In the genomic region with DNA sequence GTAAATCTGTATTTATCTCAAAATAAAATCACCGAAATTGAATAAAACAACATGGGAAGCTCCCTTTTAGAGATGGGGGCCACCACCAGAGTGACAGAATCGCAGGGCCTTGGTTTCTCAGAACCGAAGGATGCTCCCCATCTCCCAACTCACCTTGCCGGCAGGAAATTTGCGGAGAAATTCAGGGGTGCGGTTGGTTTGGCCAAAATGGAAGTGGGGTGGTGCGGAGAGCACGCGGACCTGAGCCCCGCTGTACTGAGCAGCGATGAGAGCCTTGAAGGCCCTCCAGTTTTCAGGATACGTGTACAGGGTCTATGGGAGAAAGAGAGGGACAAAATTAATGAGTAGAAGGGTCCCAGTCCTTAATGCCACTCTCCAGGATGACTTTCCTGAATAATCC, we compare ENCODE assay signal across 7 cellular contexts. TPM values are rescaled to one million over a fixed set of nuclear protein-coding genes. Genes with fewer than 3 reads are reported as not detected.
DNase-seq lines count a peak whose midpoint lies in the region; ATAC-seq and TF ChIP-seq lines count a peak whose summit lies in the region.

No MANE protein-coding gene starts in this region.

- DNase-seq in HFFc6, result no peak
- no peak for DNase-seq in activated CD8-positive, alpha-beta T cell treated with anti-CD3 and anti-CD28 coated beads for 36 hours
- no peak for DNase-seq in right cardiac atrium
- DNase-seq in smooth muscle cell (lab: John Stamatoyannopoulos, UW; ENCODE audit: unreplicated experiment), result no peak
- DNase-seq in activated CD4-positive, CD25-positive, alpha-beta regulatory T cell (lab: John Stamatoyannopoulos, UW), result no peak
- no peak for DNase-seq in NCI-H524 treated with DMSO at 0.1 percent for 48 hours (lab: John Stamatoyannopoulos, UW)
- DNase-seq in NCI-H774 (lab: John Stamatoyannopoulos, UW), result no peak

- H3K27ac ChIP-seq in right cardiac atrium (ENCODE audit: low read length), result no peak overlapping the region
- peak overlapping the region; percentile 79 for H3K27ac ChIP-seq in smooth muscle cell (ENCODE audit: low read depth)

- H3K4me3 ChIP-seq in right cardiac atrium (ENCODE audit: low read length), result peak overlapping the region; percentile 86
- H3K4me3 ChIP-seq in smooth muscle cell, result peak overlapping the region; percentile 97

- POLR2A ChIA-PET in activated CD8-positive, alpha-beta T cell treated with anti-CD3 and anti-CD28 coated beads for 36 hours (lab: Charles Lee), result interaction anchor here (0.6 to 11.0 kb wide), 7 partner anchors 16 to 269 kb away, joined by 3 to 156 read pairs (median 3); a partner anchor contains a TSS

- ATAC-seq in activated CD8-positive, alpha-beta T cell treated with anti-CD3 and anti-CD28 coated beads for 36 hours, result no peak
- ATAC-seq in right cardiac atrium, result no peak

- H3K36me3 Mint-ChIP-seq in HFFc6 (ENCODE audit: low read depth), result peaks cover 47% of the 10 kb centered on the region
- H3K36me3 Mint-ChIP-seq in activated CD8-positive, alpha-beta T cell treated with anti-CD3 and anti-CD28 coated beads for 36 hours (ENCODE audit: low read depth), result peaks cover 71% of the 10 kb centered on the region

- peak overlapping the region; percentile 89 for H3K9ac ChIP-seq in smooth muscle cell (ENCODE audit: low read depth)

- peak overlapping the region; percentile 98 for H3K4me3 Mint-ChIP-seq in HFFc6
- peak overlapping the region; percentile 96 for H3K4me3 Mint-ChIP-seq in activated CD8-positive, alpha-beta T cell treated with anti-CD3 and anti-CD28 coated beads for 36 hours

- WGBS in right cardiac atrium, result 70% methylated on average over 12 of the region's 12 CpGs
- WGBS in smooth muscle cell (ENCODE audit: low lambda C conversion rate), result 76% methylated on average over 12 of the region's 12 CpGs

- TF ChIP-seq CTCF in HFFc6 (IDR thresholded peaks at IDR 0.05) (no peak), smooth muscle cell (IDR thresholded peaks at IDR 0.05; ENCODE audit: borderline replicate concordance, insufficient read depth, poor library complexity, severe bottlenecking) (no peak)
- TF ChIP-seq CTCF in activated CD8-positive, alpha-beta T cell treated with anti-CD3 and anti-CD28 coated beads for 36 hours (IDR thresholded peaks at IDR 0.05), result no peak

- CTCF ChIA-PET in activated CD8-positive, alpha-beta T cell treated with anti-CD3 and anti-CD28 coated beads for 36 hours (lab: Charles Lee), result interaction anchor here (1.2 to 4.0 kb wide), 6 partner anchors 12 to 148 kb away, joined by 3 to 14 read pairs (median 4); no protein-coding TSS in a partner anchor

- H3K36me3 ChIP-seq in smooth muscle cell (ENCODE audit: low read depth), result no peaks in the 10 kb centered on the region

- no peak overlapping the region for H2AFZ ChIP-seq in smooth muscle cell (ENCODE audit: low read depth)

- H3K4me1 Mint-ChIP-seq in HFFc6 (ENCODE audit: low read depth), result peaks cover 65% of the 10 kb centered on the region
- H3K4me1 Mint-ChIP-seq in activated CD8-positive, alpha-beta T cell treated with anti-CD3 and anti-CD28 coated beads for 36 hours (ENCODE audit: low read depth), result peaks cover 53% of the 10 kb centered on the region

- H3K79me2 ChIP-seq in smooth muscle cell (ENCODE audit: low read depth), result peaks cover 81% of the 10 kb centered on the region

- H3K27ac Mint-ChIP-seq in HFFc6, result peak overlapping the region; percentile 96
- peak overlapping the region; percentile 97 for H3K27ac Mint-ChIP-seq in activated CD8-positive, alpha-beta T cell treated with anti-CD3 and anti-CD28 coated beads for 36 hours

- peak overlapping the region; percentile 92 for H3K4me2 ChIP-seq in smooth muscle cell

- H3K9me3 Mint-ChIP-seq in HFFc6, result no peaks in the 10 kb centered on the region
- no peaks in the 10 kb centered on the region for H3K9me3 Mint-ChIP-seq in activated CD8-positive, alpha-beta T cell treated with anti-CD3 and anti-CD28 coated beads for 36 hours

- peaks cover 5% of the 10 kb centered on the region for H3F3A ChIP-seq in smooth muscle cell (ENCODE audit: low read depth)

- peaks cover 4% of the 10 kb centered on the region for H3K27me3 Mint-ChIP-seq in HFFc6 (ENCODE audit: insufficient read depth)
- H3K27me3 Mint-ChIP-seq in activated CD8-positive, alpha-beta T cell treated with anti-CD3 and anti-CD28 coated beads for 36 hours, result no peaks in the 10 kb centered on the region

- H3K4me1 ChIP-seq in right cardiac atrium (ENCODE audit: control insufficient read depth, insufficient read depth, low read length) (peaks cover 2% of the 10 kb centered on the region), smooth muscle cell (ENCODE audit: low read depth) (peaks cover 11% of the 10 kb centered on the region)

- H4K20me1 ChIP-seq in smooth muscle cell (ENCODE audit: low read depth), result peaks cover 55% of the 10 kb centered on the region

- H3K9me3 ChIP-seq in right cardiac atrium (ENCODE audit: control insufficient read depth, low read length), result no peaks in the 10 kb centered on the region
- H3K9me3 ChIP-seq in smooth muscle cell (replicated peaks; ENCODE audit: low read depth), result no peaks in the 10 kb centered on the region

- H3K27me3 ChIP-seq in right cardiac atrium (ENCODE audit: control insufficient read depth, insufficient read depth) (no peaks in the 10 kb centered on the region), smooth muscle cell (ENCODE audit: low read depth) (no peaks in the 10 kb centered on the region)

- intact Hi-C loops in activated CD8-positive, alpha-beta T cell treated with anti-CD3 and anti-CD28 coated beads for 36 hours (cut with micrococcal nuclease), result no loop called here
- intact Hi-C loops in right cardiac atrium (cut with DNase I), result no loop called here

RNA-seq across cellular contexts. Expression of a gene that starts 1.3 kb away (rescaled TPM):
- 1,000 to 10,000 TPM; 1,302 to 1,474 (median 1,327) TPM for total RNA-seq in HFFc6 (2021; fragmentation: NEBNext Ultra II Directional; extraction: Animal tissue kit (Norgen Biotek cat#: 25700))
- total RNA-seq in activated CD8-positive, alpha-beta T cell treated with anti-CD3 and anti-CD28 coated beads for 36 hours, result 1,000 to 10,000 TPM; 1,925 to 1,979 TPM
- total RNA-seq in right cardiac atrium (1,000 to 10,000 TPM in 1 of 4 donors, 100 to 1,000 TPM in 3; 807 to 1,060 (median 897) TPM), smooth muscle cell (773 and 864 TPM in 2 replicates)
- polyA plus RNA-seq in right cardiac atrium (770 TPM), smooth muscle cell (433 and 463 TPM in 2 replicates)

RNA-seq across cellular contexts. Expression of a gene that starts 18.9 kb away (rescaled TPM):
- 10 to 100 TPM; 14.6 to 18.0 (median 16.9) TPM for total RNA-seq in HFFc6 (2021; fragmentation: NEBNext Ultra II Directional; extraction: Animal tissue kit (Norgen Biotek cat#: 25700))
- 10 to 100 TPM; 34.4 to 38.0 TPM for total RNA-seq in activated CD8-positive, alpha-beta T cell treated with anti-CD3 and anti-CD28 coated beads for 36 hours
- 10 to 100 TPM in 3 of 4 donors, 1 to 10 TPM in 1; 8.0 to 15.3 (median 11.5) TPM for total RNA-seq in right cardiac atrium
- 10.7 TPM for polyA plus RNA-seq in right cardiac atrium
- total RNA-seq in smooth muscle cell, result 3.0 and 5.5 TPM in 2 replicates
- 15.9 and 18.6 TPM in 2 replicates for polyA plus RNA-seq in smooth muscle cell

RNA-seq across cellular contexts. Expression of a gene that starts 25.8 kb away (rescaled TPM):
- total RNA-seq in HFFc6 (2021; fragmentation: NEBNext Ultra II Directional; extraction: Animal tissue kit (Norgen Biotek cat#: 25700)), result 100 to 1,000 TPM; 426 to 589 (median 452) TPM
- 10 to 100 TPM; 41.1 to 43.0 TPM for total RNA-seq in activated CD8-positive, alpha-beta T cell treated with anti-CD3 and anti-CD28 coated beads for 36 hours
- total RNA-seq in right cardiac atrium, result 100 to 1,000 TPM; 289 to 371 (median 320) TPM
- 78.1 TPM for polyA plus RNA-seq in right cardiac atrium
- 229 and 240 TPM in 2 replicates for total RNA-seq in smooth muscle cell
- polyA plus RNA-seq in smooth muscle cell, result 27.2 and 58.8 TPM in 2 replicates

RNA-seq across cellular contexts. Expression of a gene that starts 29.2 kb away (rescaled TPM):
- total RNA-seq in HFFc6 (2021; fragmentation: NEBNext Ultra II Directional; extraction: Animal tissue kit (Norgen Biotek cat#: 25700)), result 100 to 1,000 TPM in 2 of 6 experiments, 10 to 100 TPM in 4; 89.6 to 106 (median 95.8) TPM
- total RNA-seq in activated CD8-positive, alpha-beta T cell treated with anti-CD3 and anti-CD28 coated beads for 36 hours, result 100 to 1,000 TPM; 159 to 164 TPM
- total RNA-seq in right cardiac atrium (10 to 100 TPM; 34.8 to 47.6 (median 38.3) TPM), smooth muscle cell (57.0 and 65.9 TPM in 2 replicates)
- polyA plus RNA-seq in right cardiac atrium (24.1 TPM), smooth muscle cell (20.5 and 22.7 TPM in 2 replicates)

RNA-seq across cellular contexts. Expression of a gene that starts 40.1 kb away (rescaled TPM):
- 10 to 100 TPM; 32.5 to 39.6 (median 36.4) TPM for total RNA-seq in HFFc6 (2021; fragmentation: NEBNext Ultra II Directional; extraction: Animal tissue kit (Norgen Biotek cat#: 25700))
- 100 to 1,000 TPM; 115 to 120 TPM for total RNA-seq in activated CD8-positive, alpha-beta T cell treated with anti-CD3 and anti-CD28 coated beads for 36 hours
- 10 to 100 TPM; 23.5 to 33.3 (median 26.7) TPM for total RNA-seq in right cardiac atrium
- polyA plus RNA-seq in right cardiac atrium, result 23.9 TPM
- 20.6 and 35.0 TPM in 2 replicates for total RNA-seq in smooth muscle cell
- polyA plus RNA-seq in smooth muscle cell, result 36.8 and 47.2 TPM in 2 replicates
